7 cellular contexts compared by ENCODE assay signal in the genomic region with DNA sequence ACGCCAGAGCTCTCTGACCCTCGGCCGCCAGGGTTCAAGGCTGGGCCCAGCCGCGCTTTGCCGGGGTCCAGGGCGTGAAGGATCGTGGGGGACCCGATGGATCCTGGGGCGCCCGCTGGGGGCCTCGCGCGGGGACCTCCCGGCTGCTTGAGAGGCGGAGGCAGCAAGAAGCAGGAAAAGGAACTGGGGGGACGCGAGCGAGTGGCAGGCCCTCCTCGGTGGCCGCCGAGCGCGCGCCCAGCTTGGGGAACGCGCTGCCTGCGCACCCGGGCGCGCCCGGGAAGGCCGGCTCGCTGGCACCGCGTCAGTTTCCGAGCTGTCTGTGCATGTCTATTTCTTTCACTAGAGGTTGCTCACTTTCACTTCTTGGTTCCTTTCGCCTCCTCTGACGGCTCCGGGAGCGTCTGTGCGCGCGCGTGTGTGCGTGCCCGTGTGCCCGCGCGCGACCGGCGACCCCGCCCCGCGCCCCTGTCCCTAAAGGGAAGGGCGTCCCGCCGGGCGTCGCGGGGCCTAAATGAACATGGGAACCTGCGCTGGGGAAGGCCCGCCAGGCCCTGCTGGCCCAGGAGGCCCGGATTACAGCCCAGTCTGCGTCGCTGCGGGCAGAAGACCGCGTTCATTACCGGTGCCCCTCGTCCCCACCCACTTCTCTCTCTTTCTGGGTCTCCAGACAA.
DNase-seq lines count a peak whose midpoint lies in the region; ATAC-seq and TF ChIP-seq lines count a peak whose summit lies in the region.

No MANE protein-coding gene starts in this region.

- peaks cover 14% of the 10 kb centered on the region for H3K4me1 Mint-ChIP-seq in activated naive CD4-positive, alpha-beta T cell treated with anti-CD3 and anti-CD28 coated beads, Interleukin-2, amount 50 U/mL, for 24 hours
- H3K4me1 Mint-ChIP-seq in osteocyte (ENCODE audit: unreplicated experiment) = peaks cover 5% of the 10 kb centered on the region

- peak overlapping the region; percentile 77 for H3K4me3 Mint-ChIP-seq in activated naive CD4-positive, alpha-beta T cell treated with anti-CD3 and anti-CD28 coated beads, Interleukin-2, amount 50 U/mL, for 24 hours
- H3K4me3 Mint-ChIP-seq in osteocyte (ENCODE audit: unreplicated experiment) = peak overlapping the region; percentile 10

- H3K4me1 ChIP-seq in RWPE2 (ENCODE audit: insufficient read depth, poor library complexity, severe bottlenecking) = peaks cover 6% of the 10 kb centered on the region

- H3K36me3 Mint-ChIP-seq in activated naive CD4-positive, alpha-beta T cell treated with anti-CD3 and anti-CD28 coated beads, Interleukin-2, amount 50 U/mL, for 24 hours = no peaks in the 10 kb centered on the region
- no peaks in the 10 kb centered on the region for H3K36me3 Mint-ChIP-seq in osteocyte (ENCODE audit: unreplicated experiment)

- ATAC-seq in GM18502 (IDR thresholded peaks at IDR 0.05; ENCODE audit: poor library complexity, unreplicated experiment) (peak; percentile 78), HG03469 (IDR thresholded peaks at IDR 0.05; ENCODE audit: unreplicated experiment) (peak; percentile 66), RWPE2 (ENCODE audit: low read depth) (peak; percentile 85)

- no peaks in the 10 kb centered on the region for H3K9me3 Mint-ChIP-seq in activated naive CD4-positive, alpha-beta T cell treated with anti-CD3 and anti-CD28 coated beads, Interleukin-2, amount 50 U/mL, for 24 hours
- H3K9me3 Mint-ChIP-seq in osteocyte (ENCODE audit: unreplicated experiment) = no peaks in the 10 kb centered on the region

- H3K27me3 ChIP-seq in RWPE2 (ENCODE audit: insufficient read depth, poor library complexity, severe bottlenecking) = no peaks in the 10 kb centered on the region

- peak overlapping the region; percentile 81 for H3K27ac Mint-ChIP-seq in activated naive CD4-positive, alpha-beta T cell treated with anti-CD3 and anti-CD28 coated beads, Interleukin-2, amount 50 U/mL, for 24 hours
- peak overlapping the region; percentile 41 for H3K27ac Mint-ChIP-seq in osteocyte (ENCODE audit: unreplicated experiment)

- DNase-seq in RWPE2 (ENCODE audit: low spot score) = no peak
- peak; percentile 45 for DNase-seq in glomerular visceral epithelial cell (ENCODE audit: extremely low spot score)
- DNase-seq in osteocyte (ENCODE audit: extremely low spot score, unreplicated experiment) = no peak

- H3K9me3 ChIP-seq in RWPE2 (ENCODE audit: severe bottlenecking) = no peaks in the 10 kb centered on the region

- H3K27ac ChIP-seq in RWPE2 (ENCODE audit: poor library complexity, severe bottlenecking) = peak overlapping the region; percentile 56
- peak overlapping the region; percentile 83 for H3K27ac ChIP-seq in temporal lobe (ENCODE audit: low read depth, low read length)

- no peaks in the 10 kb centered on the region for H3K36me3 ChIP-seq in RWPE2 (ENCODE audit: low read depth)

- H3K4me3 ChIP-seq in RWPE2 (ENCODE audit: severe bottlenecking) = peak overlapping the region; percentile 37

- no peaks in the 10 kb centered on the region for H3K27me3 Mint-ChIP-seq in activated naive CD4-positive, alpha-beta T cell treated with anti-CD3 and anti-CD28 coated beads, Interleukin-2, amount 50 U/mL, for 24 hours
- H3K27me3 Mint-ChIP-seq in osteocyte (ENCODE audit: unreplicated experiment) = no peaks in the 10 kb centered on the region

- TF ChIP-seq CTCF in RWPE2 (IDR thresholded peaks at IDR 0.05; ENCODE audit: poor library complexity, severe bottlenecking) (peak; percentile 35), osteocyte (IDR thresholded peaks at IDR 0.05) (peak; percentile 42)
